Comparison of ENCODE assay signal across 12 cellular contexts in genomic region chr12:46494424-46494823, GRCh38.
DNase-seq lines count a peak whose midpoint lies in the region; ATAC-seq and TF ChIP-seq lines count a peak whose summit lies in the region.
"Had no signal": no experiment of that assay in that cellular context is flagged by ENCODE, and none has a peak within 500 bp of the region (broad histone marks: within the 10 kb centered on the region; RNA-seq: fewer than 3 reads in every experiment).

No MANE protein-coding gene starts in this region.

- POLR2A ChIA-PET in MCF 10A (lab: Yijun Ruan, JAX) = interaction anchor here (0.7 to 6.1 kb wide), 17 partner anchors 10 to 182 kb away, joined by 3 to 81 read pairs (median 15); no protein-coding TSS in a partner anchor

- H3K4me1 ChIP-seq in heart left ventricle (peaks cover 3 to 53% (median 36%) of the 10 kb centered on the region in 12 donors), uterus (no peaks in the 10 kb centered on the region)

- H3K36me3 ChIP-seq in heart left ventricle (no peaks in the 10 kb centered on the region), uterus (no peaks in the 10 kb centered on the region)
- H3K36me3 ChIP-seq: HAP-1 had no signal

- TF ChIP-seq CTCF in heart left ventricle (IDR thresholded peaks at IDR 0.05) = no peak
- no peak for TF ChIP-seq CTCF in MCF 10A (IDR thresholded peaks at IDR 0.05; ENCODE audit: unreplicated experiment)
- no peak for TF ChIP-seq CTCF in uterus (IDR thresholded peaks at IDR 0.05)

- H3K9me3 ChIP-seq in heart left ventricle (no peaks in the 10 kb centered on the region), uterus (no peaks in the 10 kb centered on the region)
- H3K9me3 ChIP-seq: HAP-1 had no signal

- peaks cover 6% of the 10 kb centered on the region for H3K36me3 Mint-ChIP-seq in MCF 10A (ENCODE audit: insufficient read depth, unreplicated experiment)

- no peaks in the 10 kb centered on the region for H3K27me3 Mint-ChIP-seq in MCF 10A (ENCODE audit: insufficient read depth, unreplicated experiment)
- H3K27me3 Mint-ChIP-seq: IgD-negative memory B cell had no signal

- H3K4me3 ChIP-seq in heart left ventricle (no peak overlapping the region), uterus (no peak overlapping the region)
- H3K4me3 ChIP-seq: GM12878, HAP-1 had no signal

- intact Hi-C loops in heart left ventricle (cut with DNase I) (loop anchor here in 1 of 10 donors (10.0 kb wide), 1 partner anchor 160 kb away; no protein-coding TSS in a partner anchor), left ventricle myocardium superior (cut with micrococcal nuclease) (no loop called here), MCF 10A (cut with micrococcal nuclease) (loop anchor here (5.0 kb wide), 3 partner anchors 62 to 342 kb away; no protein-coding TSS in a partner anchor), uterus (cut with DNase I; ENCODE audit: low total_unique reads) (no loop called here)

- no TSS peak for BruUV-seq in MCF 10A (replicated peaks; lab: Mats Ljungman, UMichigan)

- H3K4me1 Mint-ChIP-seq in MCF 10A (ENCODE audit: insufficient read depth, unreplicated experiment) = peaks cover 32% of the 10 kb centered on the region
- H3K4me1 Mint-ChIP-seq: IgD-negative memory B cell had no signal

- H3K27me3 ChIP-seq in heart left ventricle (no peaks in the 10 kb centered on the region), uterus (no peaks in the 10 kb centered on the region)

- TF ChIP-seq POLR2A in heart left ventricle (IDR thresholded peaks at IDR 0.05) (no peak), uterus (IDR thresholded peaks at IDR 0.05) (no peak)

- ATAC-seq in heart left ventricle = no peak
- ATAC-seq in left ventricle myocardium superior = no peak
- ATAC-seq: GM12878 had no signal

- peak overlapping the region; percentile 100 for H3K27ac Mint-ChIP-seq in MCF 10A (ENCODE audit: low read depth, unreplicated experiment)
- H3K27ac Mint-ChIP-seq: IgD-negative memory B cell had no signal

- no peak for DNase-seq in heart left ventricle
- no peak for DNase-seq in left ventricle myocardium superior
- DNase-seq in MCF 10A (ENCODE audit: unreplicated experiment) = no peak
- peak; percentile 13 for DNase-seq in kidney glomerular epithelial cell (lab: John Stamatoyannopoulos, UW)
- no peak for DNase-seq in uterus
- no peak for DNase-seq in NCI-H2196 (lab: John Stamatoyannopoulos, UW; ENCODE audit: unreplicated experiment)
- no peak for DNase-seq in GF-D8 (lab: John Stamatoyannopoulos, UW)
- DNase-seq in cerebellar cortex (ENCODE audit: low spot score) = no peak
- DNase-seq: activated CD4-positive, alpha-beta T cell treated with anti-CD3 and anti-CD28 coated beads, Interleukin-2, amount 50 U/mL, for 48 hours had no signal

- peak overlapping the region; percentile 4 for H3K4me3 Mint-ChIP-seq in MCF 10A (ENCODE audit: unreplicated experiment)
- H3K4me3 Mint-ChIP-seq: IgD-negative memory B cell had no signal

- 22 to 27% (median 24%) methylated on average over 1 of the region's 1 CpG for WGBS in heart left ventricle, 4 donors

- no peaks in the 10 kb centered on the region for H3K9me3 Mint-ChIP-seq in MCF 10A (ENCODE audit: unreplicated experiment)
- H3K9me3 Mint-ChIP-seq: IgD-negative memory B cell had no signal

- H3K27ac ChIP-seq in heart left ventricle (peak overlapping the region in 7 of 12 donors; percentile 9 to 64 (median 21)), uterus (peak overlapping the region; percentile 17 to 67)

- CTCF ChIA-PET in MCF 10A (lab: Yijun Ruan, JAX) = no interaction called here
